11 cellular contexts compared by ENCODE assay signal in the genomic region with DNA sequence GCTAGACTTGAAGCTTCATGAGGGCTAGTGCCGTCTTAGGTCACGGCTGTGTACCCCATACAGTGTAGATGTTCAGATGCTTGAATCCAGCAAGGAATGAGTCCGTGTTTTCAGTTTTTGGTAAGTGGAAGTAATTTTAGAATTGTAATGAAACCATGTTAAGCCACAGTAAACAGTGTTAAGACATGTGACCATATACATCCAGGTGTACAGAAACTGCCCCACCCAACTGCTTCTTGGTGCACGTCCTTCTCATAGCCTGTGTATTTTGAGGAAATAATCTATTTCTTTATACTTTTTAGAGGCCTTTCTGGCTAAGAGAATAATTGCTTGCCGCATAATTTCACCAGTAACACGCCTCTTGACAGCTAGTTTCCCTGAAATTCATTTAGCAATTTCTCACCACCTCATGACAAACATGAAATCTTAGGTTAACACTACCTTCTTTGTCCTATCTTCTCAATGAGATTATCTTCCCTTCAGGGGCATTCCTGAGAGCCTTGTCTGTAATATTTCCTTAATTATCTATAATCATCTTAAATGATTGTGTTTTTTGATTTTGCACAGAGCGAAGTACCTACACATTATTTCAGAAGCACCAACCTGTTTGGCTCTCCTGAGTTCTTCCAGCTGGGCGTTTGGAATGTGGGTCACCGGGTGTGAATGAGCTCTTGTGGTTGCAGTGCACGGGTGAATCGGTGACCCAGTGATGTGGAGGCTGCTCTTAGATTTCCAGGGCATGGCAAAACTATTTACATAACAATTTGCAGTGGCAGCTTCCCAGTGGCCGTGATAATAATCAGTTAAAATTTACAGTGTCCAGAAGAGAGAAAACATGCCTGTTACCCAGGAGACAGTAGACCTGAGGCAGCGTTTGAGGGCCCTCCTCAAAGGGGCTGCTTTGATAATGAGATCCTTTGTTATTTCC. TPM values are rescaled to one million over a fixed set of nuclear protein-coding genes. Genes with fewer than 3 reads are reported as not detected.
DNase-seq lines count a peak whose midpoint lies in the region; ATAC-seq and TF ChIP-seq lines count a peak whose summit lies in the region.
"Had no signal": no experiment of that assay in that cellular context is flagged by ENCODE, and none has a peak within 500 bp of the region (broad histone marks: within the 10 kb centered on the region; RNA-seq: fewer than 3 reads in every experiment).

No MANE protein-coding gene starts in this region.

- no peak for TF ChIP-seq EP300 in sigmoid colon (IDR thresholded peaks at IDR 0.05)

- H3K9me3 Mint-ChIP-seq in CD4-positive, CD25-positive, alpha-beta regulatory T cell = no peaks in the 10 kb centered on the region
- no peaks in the 10 kb centered on the region for H3K9me3 Mint-ChIP-seq in mesothelial cell of epicardium
- H3K9me3 Mint-ChIP-seq: natural killer cell had no signal

- H3K27ac ChIP-seq in CD4-positive, CD25-positive, alpha-beta regulatory T cell (ENCODE audit: insufficient read depth, low read length, poor library complexity, severe bottlenecking) = peak overlapping the region; percentile 10
- peak overlapping the region; percentile 99 for H3K27ac ChIP-seq in VCaP
- H3K27ac ChIP-seq in sigmoid colon = no peak overlapping the region
- H3K27ac ChIP-seq in effector memory CD4-positive, alpha-beta T cell (ENCODE audit: insufficient read depth, low read length, poor library complexity, severe bottlenecking) = no peak overlapping the region

- H3K4me1 ChIP-seq in CD4-positive, CD25-positive, alpha-beta regulatory T cell (ENCODE audit: control insufficient read depth, insufficient read depth, low read length, poor library complexity, severe bottlenecking) = peaks cover 34% of the 10 kb centered on the region
- peaks cover 27% of the 10 kb centered on the region for H3K4me1 ChIP-seq in HAP-1
- H3K4me1 ChIP-seq in sigmoid colon = peaks cover 0 to 42% (median 33%) of the 10 kb centered on the region in 4 donors
- peaks cover 16% of the 10 kb centered on the region for H3K4me1 ChIP-seq in effector memory CD4-positive, alpha-beta T cell (ENCODE audit: control insufficient read depth, insufficient read depth, low read length, poor library complexity, severe bottlenecking)

- H3K27me3 Mint-ChIP-seq in CD4-positive, CD25-positive, alpha-beta regulatory T cell = no peaks in the 10 kb centered on the region
- no peaks in the 10 kb centered on the region for H3K27me3 Mint-ChIP-seq in mesothelial cell of epicardium (ENCODE audit: low read depth)

- peaks cover 13 to 59% (median 45%) of the 10 kb centered on the region in 4 donors for H3K4me1 Mint-ChIP-seq in CD4-positive, CD25-positive, alpha-beta regulatory T cell
- H3K4me1 Mint-ChIP-seq in mesothelial cell of epicardium = peaks cover 37% of the 10 kb centered on the region

- peak overlapping the region in 3 of 4 donors; percentile 29 to 84 (median 58) for H3K4me3 Mint-ChIP-seq in CD4-positive, CD25-positive, alpha-beta regulatory T cell
- no peak overlapping the region for H3K4me3 Mint-ChIP-seq in mesothelial cell of epicardium
- H3K4me3 Mint-ChIP-seq: natural killer cell had no signal

- H3K27me3 ChIP-seq in CD4-positive, CD25-positive, alpha-beta regulatory T cell (ENCODE audit: control insufficient read depth, insufficient read depth, low read length) = no peaks in the 10 kb centered on the region
- H3K27me3 ChIP-seq in HAP-1 (ENCODE audit: low read depth) = no peaks in the 10 kb centered on the region
- H3K27me3 ChIP-seq in sigmoid colon = no peaks in the 10 kb centered on the region
- no peaks in the 10 kb centered on the region for H3K27me3 ChIP-seq in effector memory CD4-positive, alpha-beta T cell (replicated peaks; ENCODE audit: control insufficient read depth, insufficient read depth, low read length, poor library complexity, severe bottlenecking)

- 36 to 67% methylated on average over 13 of the region's 13 CpGs for WGBS in sigmoid colon, 2 donors

- H3K9me3 ChIP-seq in CD4-positive, CD25-positive, alpha-beta regulatory T cell (ENCODE audit: control insufficient read depth in 2 of 2, low read length in 2 of 2) = no peaks in the 10 kb centered on the region
- no peaks in the 10 kb centered on the region for H3K9me3 ChIP-seq in HAP-1
- H3K9me3 ChIP-seq in sigmoid colon = no peaks in the 10 kb centered on the region
- no peaks in the 10 kb centered on the region for H3K9me3 ChIP-seq in effector memory CD4-positive, alpha-beta T cell (ENCODE audit: control insufficient read depth, low read length)

- peak overlapping the region; percentile 38 to 75 (median 68) for H3K27ac Mint-ChIP-seq in CD4-positive, CD25-positive, alpha-beta regulatory T cell
- H3K27ac Mint-ChIP-seq in mesothelial cell of epicardium = peak overlapping the region; percentile 89

- no peak for TF ChIP-seq POLR2A in sigmoid colon (IDR thresholded peaks at IDR 0.05)

- in situ Hi-C loops in HAP-1 (cut with MboI; ENCODE audit: low sequenced_read_pairs) = no loop called here

- H3K36me3 ChIP-seq in CD4-positive, CD25-positive, alpha-beta regulatory T cell (ENCODE audit: control insufficient read depth, insufficient read depth, low read length) = peaks cover 36% of the 10 kb centered on the region
- H3K36me3 ChIP-seq in HAP-1 (replicated peaks) = peaks cover 38% of the 10 kb centered on the region
- H3K36me3 ChIP-seq in sigmoid colon = peaks cover 0 to 42% (median 12%) of the 10 kb centered on the region in 4 donors
- peaks cover 29% of the 10 kb centered on the region for H3K36me3 ChIP-seq in effector memory CD4-positive, alpha-beta T cell (ENCODE audit: control insufficient read depth, insufficient read depth, low read length)

- peak overlapping the region; percentile 6 for H3K4me3 ChIP-seq in CD4-positive, CD25-positive, alpha-beta regulatory T cell (ENCODE audit: low read depth, low read length)
- H3K4me3 ChIP-seq in HAP-1 (no peak overlapping the region), sigmoid colon (no peak overlapping the region)
- H3K4me3 ChIP-seq in effector memory CD4-positive, alpha-beta T cell (ENCODE audit: insufficient read depth, low read depth, low read length, poor library complexity, severe bottlenecking) = no peak overlapping the region

- intact Hi-C loops in sigmoid colon (cut with DNase I) = no loop called here

- peaks cover 9% of the 10 kb centered on the region for H3K36me3 Mint-ChIP-seq in CD4-positive, CD25-positive, alpha-beta regulatory T cell
- H3K36me3 Mint-ChIP-seq in mesothelial cell of epicardium = peaks cover 17% of the 10 kb centered on the region
- H3K36me3 Mint-ChIP-seq: natural killer cell had no signal

- peak in 1 of 3 donors; percentile 79 for DNase-seq in CD4-positive, CD25-positive, alpha-beta regulatory T cell
- peak; percentile 72 to 80 for DNase-seq in HAP-1 (ENCODE audit: low spot score in 2 of 2)
- DNase-seq in mesothelial cell of epicardium (ENCODE audit: low spot score in 2 of 2, unreplicated experiment in 2 of 2) = no peak
- DNase-seq in stimulated activated CD4-positive, alpha-beta T cell treated with anti-CD3 and anti-CD28 coated beads, Interleukin-4, amount 100 ng/mL, for 1 hour = no peak
- DNase-seq in sigmoid colon = no peak
- DNase-seq in DMS153 treated with DMSO at 0.1 percent for 48 hours (lab: John Stamatoyannopoulos, UW; ENCODE audit: unreplicated experiment) = no peak
- no peak for DNase-seq in effector memory CD4-positive, alpha-beta T cell
- DNase-seq: GDM1, natural killer cell, SIG-M5 had no signal

- TF ChIP-seq CTCF in VCaP (conservative IDR thresholded peaks at IDR 0.05) (no peak), mesothelial cell of epicardium (IDR thresholded peaks at IDR 0.05; ENCODE audit: unreplicated experiment) (no peak), sigmoid colon (IDR thresholded peaks at IDR 0.05) (no peak)

- ATAC-seq in CD4-positive, CD25-positive, alpha-beta regulatory T cell (ENCODE audit: low read depth in 2 of 2) = peak in 1 of 2 donors; percentile 38
- ATAC-seq: natural killer cell had no signal

RNA-seq across cellular contexts. Expression of a gene that starts 50.2 kb away (rescaled TPM):
- 36.6 TPM for total RNA-seq in CD4-positive, CD25-positive, alpha-beta regulatory T cell
- polyA plus RNA-seq in CD4-positive, CD25-positive, alpha-beta regulatory T cell = 1 to 10 TPM; 3.0 to 3.9 (median 3.6) TPM
- 16.5 to 19.0 TPM (median 17.4 TPM) in 3 replicates for total RNA-seq in mesothelial cell of epicardium
- total RNA-seq in sigmoid colon = 10 to 100 TPM; 15.0 to 22.7 (median 17.2) TPM
- polyA plus RNA-seq in sigmoid colon = 10 to 100 TPM; 13.8 to 19.0 (median 16.6) TPM

Comparison
In these comparisons a context has a peak if more than half of its experiments do, and no peak if none do; other contexts are left out.
1. DNase-seq: peak in HAP-1 (2 of 2); none in mesothelial cell of epicardium (0 of 2), stimulated activated CD4-positive, alpha-beta T cell treated with anti-CD3 and anti-CD28 coated beads, Interleukin-4, amount 100 ng/mL, for 1 hour (single experiment), sigmoid colon (single experiment), DMS153 treated with DMSO at 0.1 percent for 48 hours (single experiment) and effector memory CD4-positive, alpha-beta T cell (0 of 3).
2. H3K27ac ChIP-seq: peak in CD4-positive, CD25-positive, alpha-beta regulatory T cell (single experiment) and VCaP (single experiment); none in sigmoid colon (0 of 4) and effector memory CD4-positive, alpha-beta T cell (single experiment).